Comparison of ENCODE assay signal across 9 cellular contexts in genomic region chr5:95808013-95808685, GRCh38. TPM values are rescaled to one million over a fixed set of nuclear protein-coding genes. Genes with fewer than 3 reads are reported as not detected.
DNase-seq lines count a peak whose midpoint lies in the region; ATAC-seq and TF ChIP-seq lines count a peak whose summit lies in the region.
"Had no signal": no experiment of that assay in that cellular context is flagged by ENCODE, and none has a peak within 500 bp of the region (broad histone marks: within the 10 kb centered on the region; RNA-seq: fewer than 3 reads in every experiment).

No MANE protein-coding gene starts in this region.

- peaks cover 2% of the 10 kb centered on the region for H3K9me3 Mint-ChIP-seq in activated CD4-positive, alpha-beta memory T cell treated with anti-CD3 and anti-CD28 coated beads, Interleukin-2, amount 10 ng/mL, durations not matched to agents 7 days and 5 days
- peaks cover 8% of the 10 kb centered on the region for H3K9me3 Mint-ChIP-seq in mesothelial cell of epicardium

- intact Hi-C loops in left ventricle myocardium inferior (cut with micrococcal nuclease) (no loop called here), Right ventricle myocardium inferior (cut with DNase I) (no loop called here), uterus (cut with DNase I; ENCODE audit: low total_unique reads) (no loop called here)

- peaks cover 24% of the 10 kb centered on the region for H3K36me3 Mint-ChIP-seq in activated CD4-positive, alpha-beta memory T cell treated with anti-CD3 and anti-CD28 coated beads, Interleukin-2, amount 10 ng/mL, durations not matched to agents 7 days and 5 days (ENCODE audit: low read depth)
- H3K36me3 Mint-ChIP-seq in mesothelial cell of epicardium, result peaks cover 12% of the 10 kb centered on the region

- ATAC-seq in Right ventricle myocardium inferior (no peak), SK-N-SH treated with all-trans-retinoic acid at 6 μM for 48 hours (no peak), GM21576 (IDR thresholded peaks at IDR 0.05; ENCODE audit: unreplicated experiment) (no peak), HG03521 (IDR thresholded peaks at IDR 0.05; ENCODE audit: unreplicated experiment) (no peak)

- no peaks in the 10 kb centered on the region for H3K27me3 Mint-ChIP-seq in activated CD4-positive, alpha-beta memory T cell treated with anti-CD3 and anti-CD28 coated beads, Interleukin-2, amount 10 ng/mL, durations not matched to agents 7 days and 5 days
- no peaks in the 10 kb centered on the region for H3K27me3 Mint-ChIP-seq in mesothelial cell of epicardium (ENCODE audit: low read depth)

- H3K9me3 ChIP-seq in left ventricle myocardium inferior (replicated peaks) (peaks cover 11% of the 10 kb centered on the region), uterus (no peaks in the 10 kb centered on the region)

- TF ChIP-seq CTCF in left ventricle myocardium inferior (IDR thresholded peaks at IDR 0.05; ENCODE audit: borderline replicate concordance), result no peak
- no peak for TF ChIP-seq CTCF in mesothelial cell of epicardium (IDR thresholded peaks at IDR 0.05; ENCODE audit: unreplicated experiment)
- no peak for TF ChIP-seq CTCF in uterus (IDR thresholded peaks at IDR 0.05)

- H3K27ac ChIP-seq in left ventricle myocardium inferior (replicated peaks) (peak overlapping the region; percentile 91), uterus (peak overlapping the region; percentile 45 to 69)
- H3K27ac ChIP-seq: SJSA1 had no signal

- H3K27ac Mint-ChIP-seq in activated CD4-positive, alpha-beta memory T cell treated with anti-CD3 and anti-CD28 coated beads, Interleukin-2, amount 10 ng/mL, durations not matched to agents 7 days and 5 days, result peak overlapping the region; percentile 78
- peak overlapping the region; percentile 71 for H3K27ac Mint-ChIP-seq in mesothelial cell of epicardium

- no peak for DNase-seq in left ventricle myocardium inferior
- DNase-seq in Right ventricle myocardium inferior (ENCODE audit: missing footprints), result no peak
- DNase-seq in activated CD4-positive, alpha-beta memory T cell treated with anti-CD3 and anti-CD28 coated beads, Interleukin-2, amount 10 ng/mL, durations not matched to agents 7 days and 5 days, result no peak
- no peak for DNase-seq in mesothelial cell of epicardium (ENCODE audit: low spot score in 2 of 2, unreplicated experiment in 2 of 2)
- no peak for DNase-seq in uterus

- peaks cover 56% of the 10 kb centered on the region for H3K4me1 Mint-ChIP-seq in activated CD4-positive, alpha-beta memory T cell treated with anti-CD3 and anti-CD28 coated beads, Interleukin-2, amount 10 ng/mL, durations not matched to agents 7 days and 5 days
- H3K4me1 Mint-ChIP-seq in mesothelial cell of epicardium, result peaks cover 39% of the 10 kb centered on the region

- H3K4me1 ChIP-seq in left ventricle myocardium inferior (peaks cover 78% of the 10 kb centered on the region), uterus (peaks cover 0 to 5% of the 10 kb centered on the region in 2 donors)

- peak overlapping the region; percentile 50 for H3K4me3 Mint-ChIP-seq in activated CD4-positive, alpha-beta memory T cell treated with anti-CD3 and anti-CD28 coated beads, Interleukin-2, amount 10 ng/mL, durations not matched to agents 7 days and 5 days
- no peak overlapping the region for H3K4me3 Mint-ChIP-seq in mesothelial cell of epicardium

- CTCF ChIA-PET in activated CD4-positive, alpha-beta memory T cell treated with anti-CD3 and anti-CD28 coated beads, Interleukin-2, amount 10 ng/mL, durations not matched to agents 7 days and 5 days (lab: Charles Lee), result interaction anchor here (0.6 to 6.1 kb wide), 13 partner anchors 8 to 509 kb away, joined by 3 to 79 read pairs (median 4); partner anchors contain the start of genes GLRX and RFESD

- H3K4me3 ChIP-seq in left ventricle myocardium inferior (peak overlapping the region; percentile 51), uterus (no peak overlapping the region)
- H3K4me3 ChIP-seq: SJSA1 had no signal

- TF ChIP-seq POLR2A in uterus (IDR thresholded peaks at IDR 0.05), result no peak

- POLR2A ChIA-PET in activated CD4-positive, alpha-beta memory T cell treated with anti-CD3 and anti-CD28 coated beads, Interleukin-2, amount 10 ng/mL, durations not matched to agents 7 days and 5 days (lab: Charles Lee), result interaction anchor here (0.6 to 5.9 kb wide), 11 partner anchors 13 to 765 kb away, joined by 3 to 113 read pairs (median 4); partner anchors contain the start of genes GLRX and RFESD

- H3K36me3 ChIP-seq in left ventricle myocardium inferior, result peaks cover 11% of the 10 kb centered on the region
- H3K36me3 ChIP-seq in uterus, result no peaks in the 10 kb centered on the region

- no peaks in the 10 kb centered on the region for H3K27me3 ChIP-seq in left ventricle myocardium inferior (ENCODE audit: low read depth)
- no peaks in the 10 kb centered on the region for H3K27me3 ChIP-seq in uterus
- H3K27me3 ChIP-seq: SJSA1 had no signal

TF ChIP-seq in SK-N-SH treated with all-trans-retinoic acid at 6 μM for 48 hours, 23 proteins besides CTCF, POLR2A, EP300 and RAD21:
- TF ChIP-seq ZNF70 (CRISPR knock-in tag; IDR thresholded peaks at IDR 0.05) (no peak), ZFP3 (CRISPR knock-in tag; IDR thresholded peaks at IDR 0.05) (no peak)

RNA-seq across cellular contexts. Expression of gene GLRX, which starts 14.4 kb away (rescaled TPM):
- total RNA-seq in left ventricle myocardium inferior (139 TPM), Right ventricle myocardium inferior (111 TPM), mesothelial cell of epicardium (14.8 to 19.8 TPM (median 17.9 TPM) in 3 replicates), uterus (10 to 100 TPM; 13.0 to 98.8 (median 15.5) TPM)
- 10 to 100 TPM; 71.6 to 72.5 TPM for total RNA-seq in activated CD4-positive, alpha-beta memory T cell treated with anti-CD3 and anti-CD28 coated beads, Interleukin-2, amount 10 ng/mL, durations not matched to agents 7 days and 5 days
